ENCODE assay signal across 18 cellular contexts in the genomic region with DNA sequence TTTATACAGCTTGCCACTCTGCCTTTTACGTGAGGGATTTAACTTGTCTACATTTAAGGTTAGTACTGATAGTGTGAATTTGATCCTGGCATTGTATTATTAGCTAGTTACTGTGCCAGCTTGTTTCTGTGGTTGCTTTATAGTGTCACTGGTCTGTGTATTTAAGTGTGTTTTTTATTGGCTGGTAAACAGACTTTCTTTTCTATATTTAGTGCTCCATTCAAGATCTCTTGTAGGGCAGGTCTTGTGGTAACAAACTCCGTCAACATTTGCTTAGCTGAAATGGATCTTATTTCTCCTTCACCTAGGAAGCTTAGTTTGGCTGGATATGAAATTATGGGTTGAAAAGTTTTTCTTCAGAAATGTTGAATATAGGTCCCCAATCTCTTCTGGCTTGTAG.
"Had no signal": no experiment of that assay in that cellular context is flagged by ENCODE, and none has a peak within 500 bp of the region (broad histone marks: within the 10 kb centered on the region; RNA-seq: fewer than 3 reads in every experiment).

No MANE protein-coding gene starts in this region.

- H3K4me1 ChIP-seq: heart left ventricle, parathyroid adenoma, psoas muscle, right lobe of liver, stomach, transverse colon had no signal

- ATAC-seq: esophagus mucosa; heart left ventricle; naive thymus-derived CD4-positive, alpha-beta T cell; psoas muscle; right lobe of liver had no signal

- H3K27me3 ChIP-seq: heart left ventricle, right lobe of liver, stomach, transverse colon had no signal

- H3K4me3 ChIP-seq: heart left ventricle, psoas muscle, right lobe of liver, stomach, thoracic aorta, transverse colon had no signal

- H3K9me3 ChIP-seq: heart left ventricle, psoas muscle, right lobe of liver, thoracic aorta, transverse colon had no signal

- H3K36me3 ChIP-seq: heart left ventricle, right lobe of liver, stomach, thoracic aorta, transverse colon had no signal

- DNase-seq: effector memory CD4-positive, alpha-beta T cell; heart left ventricle; hippocampal formation; mesendoderm; naive thymus-derived CD4-positive, alpha-beta T cell; nephron progenitor cell; psoas muscle; retina; right lobe of liver; stimulated activated CD4-positive, alpha-beta T cell treated with anti-CD3 and anti-CD28 coated beads, Interleukin-2, amount 100 ng/mL, for 24 hours; stimulated activated CD4-positive, alpha-beta T cell treated with anti-CD3 and anti-CD28 coated beads, Interleukin-4, amount 100 ng/mL, for 4 hours; stimulated activated naive CD4-positive, alpha-beta T cell; stomach; substantia nigra; transverse colon had no signal

- H3K27ac ChIP-seq: heart left ventricle, parathyroid adenoma, psoas muscle, right lobe of liver, stomach, thoracic aorta, transverse colon had no signal
